8 cellular contexts compared by ENCODE assay signal in genomic region chr10:17229717-17229966, GRCh38. TPM values are rescaled to one million over a fixed set of nuclear protein-coding genes. Genes with fewer than 3 reads are reported as not detected.
DNase-seq lines count a peak whose midpoint lies in the region; ATAC-seq and TF ChIP-seq lines count a peak whose summit lies in the region.

No MANE protein-coding gene starts in this region.

- TF ChIP-seq CTCF in MM.1S (IDR thresholded peaks at IDR 0.05; ENCODE audit: low read length): no peak
- no peak for TF ChIP-seq CTCF in endodermal cell (conservative IDR thresholded peaks at IDR 0.05)
- no peak for TF ChIP-seq CTCF in parathyroid adenoma (IDR thresholded peaks at IDR 0.05)

- no peaks in the 10 kb centered on the region for H4K20me1 ChIP-seq in MM.1S (ENCODE audit: insufficient read depth, low read length)

- peaks cover 53% of the 10 kb centered on the region for H3F3A ChIP-seq in MM.1S (ENCODE audit: insufficient read depth, low read length)

- ATAC-seq in HG03439 (IDR thresholded peaks at IDR 0.05; ENCODE audit: unreplicated experiment): no peak
- ATAC-seq in HG02973 (IDR thresholded peaks at IDR 0.05; ENCODE audit: unreplicated experiment): no peak

- H3K4me1 ChIP-seq in MM.1S (ENCODE audit: low read length) (peaks cover 24% of the 10 kb centered on the region), endodermal cell (ENCODE audit: control insufficient read depth, insufficient read depth, low read length) (no peaks in the 10 kb centered on the region), parathyroid adenoma (peaks cover 9% of the 10 kb centered on the region)

- H3K27ac ChIP-seq in MM.1S (ENCODE audit: low read length): peak overlapping the region; percentile 97
- peak overlapping the region; percentile 97 for H3K27ac ChIP-seq in endodermal cell (ENCODE audit: low read depth, low read length)
- peak overlapping the region; percentile 73 for H3K27ac ChIP-seq in parathyroid adenoma

- H3K4me3 ChIP-seq in MM.1S (ENCODE audit: low read length) (peak overlapping the region; percentile 69), endodermal cell (ENCODE audit: low read length) (peak overlapping the region; percentile 93), parathyroid adenoma (ENCODE audit: low read depth, low read length) (peak overlapping the region; percentile 64)

- peaks cover 61% of the 10 kb centered on the region for H3K27me3 Mint-ChIP-seq in endodermal cell (ENCODE audit: insufficient read depth)

- H3K4me2 ChIP-seq in MM.1S (ENCODE audit: low read depth, low read length) (peak overlapping the region; percentile 98), parathyroid adenoma (ENCODE audit: low read length) (peak overlapping the region; percentile 60)

- H3K27ac Mint-ChIP-seq in endodermal cell: no peak overlapping the region

- peak; percentile 36 for DNase-seq in NCI-H510A treated with DMSO at 0.1 percent for 48 hours (lab: John Stamatoyannopoulos, UW)
- DNase-seq in NCI-H510A (lab: John Stamatoyannopoulos, UW): no peak
- DNase-seq in MM.1S: no peak
- peak; percentile 88 for DNase-seq in endodermal cell
- DNase-seq in stimulated activated CD4-positive, alpha-beta T cell treated with anti-CD3 and anti-CD28 coated beads, Interleukin-1b, Interleukin-23, amount 100 ng/mL, for 48 hours: no peak

- H3K27me3 ChIP-seq in MM.1S (replicated peaks; ENCODE audit: insufficient read depth, low read length) (no peaks in the 10 kb centered on the region), endodermal cell (ENCODE audit: control insufficient read depth, insufficient read depth, low read length, poor library complexity, severe bottlenecking) (peaks cover 34% of the 10 kb centered on the region), parathyroid adenoma (ENCODE audit: control insufficient read depth, insufficient read depth, low read length) (no peaks in the 10 kb centered on the region)

- H3K9me2 ChIP-seq in MM.1S (replicated peaks; ENCODE audit: insufficient read depth, low read length): no peaks in the 10 kb centered on the region

- WGBS in endodermal cell (ENCODE audit: insufficient coverage in 1 of 2, insufficient read length in 1 of 2), 2 experiments: 0% methylated on average over 18 to 21 of the region's 21 CpGs

- peaks cover 11% of the 10 kb centered on the region for H3K4me1 Mint-ChIP-seq in endodermal cell

- H3K79me2 ChIP-seq in MM.1S (ENCODE audit: low read length): peaks cover 22% of the 10 kb centered on the region; the same call in 1 of the 2 replicates
- H3K79me2 ChIP-seq in parathyroid adenoma: no peaks in the 10 kb centered on the region

- peak overlapping the region; percentile 36 for H2AFZ ChIP-seq in MM.1S (ENCODE audit: low read length)
- H2AFZ ChIP-seq in parathyroid adenoma: peak overlapping the region; percentile 52

- peak overlapping the region; percentile 79 for H3K4me3 Mint-ChIP-seq in endodermal cell

- H3K9me3 Mint-ChIP-seq in endodermal cell: no peaks in the 10 kb centered on the region

- H3K9ac ChIP-seq in MM.1S (ENCODE audit: low read length) (peak overlapping the region; percentile 90), endodermal cell (ENCODE audit: extremely low read depth, low read length, poor library complexity, severe bottlenecking) (peak overlapping the region; percentile 62), parathyroid adenoma (no peak overlapping the region)

- 0 out of 2 replicates have a peak, but pooled peaks cover 4% of the 10 kb centered on the region for H3K36me3 ChIP-seq in MM.1S (replicated peaks; ENCODE audit: insufficient read depth, low read length)
- H3K36me3 ChIP-seq in endodermal cell (ENCODE audit: control insufficient read depth, insufficient read depth, low read length): peaks cover 33% of the 10 kb centered on the region
- H3K36me3 ChIP-seq in parathyroid adenoma (ENCODE audit: control insufficient read depth, insufficient read depth, low read length): no peaks in the 10 kb centered on the region

- H3K9me3 ChIP-seq in MM.1S (replicated peaks; ENCODE audit: insufficient read depth, low read length) (no peaks in the 10 kb centered on the region), endodermal cell (ENCODE audit: control insufficient read depth, low read length) (no peaks in the 10 kb centered on the region), parathyroid adenoma (ENCODE audit: control insufficient read depth, low read length) (no peaks in the 10 kb centered on the region)

- H3K36me3 Mint-ChIP-seq in endodermal cell (ENCODE audit: low read depth): peaks cover 9% of the 10 kb centered on the region

RNA-seq across cellular contexts. Expression of gene VIM, which starts 1.6 kb away (rescaled TPM):
- total RNA-seq in endodermal cell: 100 to 1,000 TPM in 1 of 2 donors, 10 to 100 TPM in 1; 84.3 to 155 TPM
- polyA plus RNA-seq in endodermal cell (2013, experiment 1 of 2): 2,565 TPM
- 2,676 TPM for polyA plus RNA-seq in endodermal cell (2013, experiment 2 of 2)

RNA-seq across cellular contexts. Expression of gene TRDMT1, which starts 28.2 kb away (rescaled TPM):
- 10 to 100 TPM in 1 of 2 donors, 1 to 10 TPM in 1; 8.1 to 13.0 TPM for total RNA-seq in endodermal cell
- polyA plus RNA-seq in endodermal cell (2013, experiment 1 of 2): 19.4 TPM
- polyA plus RNA-seq in endodermal cell (2013, experiment 2 of 2): 19.0 TPM

Comparison
In these comparisons a context has a peak if more than half of its experiments do, and no peak if none do; other contexts are left out.
1. DNase-seq: peak in NCI-H510A treated with DMSO at 0.1 percent for 48 hours (single experiment) and endodermal cell (single experiment); none in NCI-H510A (single experiment), MM.1S (single experiment) and stimulated activated CD4-positive, alpha-beta T cell treated with anti-CD3 and anti-CD28 coated beads, Interleukin-1b, Interleukin-23, amount 100 ng/mL, for 48 hours (single experiment).
2. Peak in every context shown above with its lines, with median percentiles within 50 percentile points of each other: H3K27ac ChIP-seq and H3K4me3 ChIP-seq.